In the genomic region with DNA sequence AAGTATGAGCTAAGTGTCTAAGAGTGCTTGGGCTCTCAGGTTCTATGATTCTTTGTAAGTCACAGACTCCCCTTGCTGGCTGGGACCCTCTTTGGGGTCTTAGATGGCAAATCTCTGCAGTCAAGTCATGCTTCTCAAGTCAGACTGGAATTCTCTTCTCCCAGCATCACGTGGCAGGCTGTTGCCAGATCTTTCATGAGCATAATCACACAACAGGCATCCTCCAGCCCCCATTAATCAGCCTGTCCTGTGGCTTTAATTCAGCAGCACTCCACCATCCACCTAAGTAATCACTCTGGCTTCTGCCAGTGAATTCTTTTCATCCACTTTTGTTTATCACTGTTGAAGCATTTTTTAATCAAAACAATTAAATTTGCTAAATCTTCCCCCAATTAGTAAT, we compare ENCODE assay signal across 32 cellular contexts. TPM values are rescaled to one million over a fixed set of nuclear protein-coding genes. Genes with fewer than 3 reads are reported as not detected.
"Had no signal": no experiment of that assay in that cellular context is flagged by ENCODE, and none has a peak within 500 bp of the region (broad histone marks: within the 10 kb centered on the region; RNA-seq: fewer than 3 reads in every experiment).

No MANE protein-coding gene starts in this region.

- H3K4me2 ChIP-seq: hepatocyte had no signal

- ATAC-seq: gastroesophageal sphincter; left colon; naive thymus-derived CD8-positive, alpha-beta T cell; pancreas; T-helper 17 cell had no signal

- H2AFZ ChIP-seq: hepatocyte had no signal

- H3K27me3 ChIP-seq: gastroesophageal sphincter, hepatocyte, pancreas, right atrium auricular region, testis had no signal

- H3K4me1 ChIP-seq: esophagus squamous epithelium, gastroesophageal sphincter, right atrium auricular region, testis had no signal

- H3K4me3 ChIP-seq: esophagus squamous epithelium, gastroesophageal sphincter, hepatocyte, pancreas, right atrium auricular region, spleen, testis had no signal

- H3K36me3 ChIP-seq: esophagus squamous epithelium, gastroesophageal sphincter, pancreas, right atrium auricular region, spleen, WERI-Rb-1 had no signal

- DNase-seq: activated CD4-positive, alpha-beta memory T cell treated with anti-CD3 and anti-CD28 coated beads for 36 hours; activated CD4-positive, alpha-beta T cell treated with anti-CD3 and anti-CD28 coated beads, Interleukin-2, amount 10 ng/mL, durations not matched to agents 24 days and 14 days; activated CD4-positive, CD25-positive, alpha-beta regulatory T cell treated with anti-CD3 and anti-CD28 coated beads, Interleukin-2, amount 50 U/mL, for 72 hours; activated CD8-positive, alpha-beta memory T cell treated with anti-CD3 and anti-CD28 coated beads, Interleukin-2, amount 50 U/mL, for 4 hours; activated gamma-delta T cell; activated naive CD4-positive, alpha-beta T cell treated with anti-CD3 and anti-CD28 coated beads, Interleukin-2, amount 50 U/mL, for 16 hours; activated T-cell treated with anti-CD3 and anti-CD28 coated beads, Interleukin-2, amount 50 U/mL, for 1 hour; amygdala; dermis blood vessel endothelial cell; effector CD4-positive, alpha-beta T cell; esophagus squamous epithelium; left colon; naive thymus-derived CD8-positive, alpha-beta T cell; nucleus accumbens; pancreas; spleen; stimulated activated naive CD4-positive, alpha-beta T cell treated with Interleukin-2 at 50 U/mL for 16 hours; T-helper 17 cell; T1000; testis; trophoblast cell; WERI-Rb-1 had no signal

- H3K9me3 ChIP-seq: esophagus squamous epithelium, gastroesophageal sphincter, pancreas, right atrium auricular region, spleen, testis had no signal

- H3K27ac ChIP-seq: epithelial cell of prostate, esophagus squamous epithelium, gastroesophageal sphincter, hepatocyte, pancreas, right atrium auricular region, spleen, testis, WERI-Rb-1 had no signal

RNA-seq across cellular contexts. Expression of gene C8A, which starts 50.1 kb away (rescaled TPM):
- total RNA-seq: activated CD4-positive, alpha-beta memory T cell treated with anti-CD3 and anti-CD28 coated beads for 36 hours; activated CD4-positive, alpha-beta T cell treated with anti-CD3 and anti-CD28 coated beads, Interleukin-2, amount 10 ng/mL, durations not matched to agents 24 days and 14 days; activated CD8-positive, alpha-beta memory T cell treated with anti-CD3 and anti-CD28 coated beads for 36 hours; bronchial epithelial cell; dermis blood vessel endothelial cell; esophagus squamous epithelium; gastroesophageal sphincter; left colon; lower leg skin; naive thymus-derived CD8-positive, alpha-beta T cell; neural crest cell; pulmonary artery endothelial cell; right atrium auricular region; spleen; T-helper 17 cell; testis had no signal
- polyA plus RNA-seq: keratinocyte; naive thymus-derived CD8-positive, alpha-beta T cell; pancreas had no signal
